Comparison of ENCODE assay signal across 12 cellular contexts in the genomic region with DNA sequence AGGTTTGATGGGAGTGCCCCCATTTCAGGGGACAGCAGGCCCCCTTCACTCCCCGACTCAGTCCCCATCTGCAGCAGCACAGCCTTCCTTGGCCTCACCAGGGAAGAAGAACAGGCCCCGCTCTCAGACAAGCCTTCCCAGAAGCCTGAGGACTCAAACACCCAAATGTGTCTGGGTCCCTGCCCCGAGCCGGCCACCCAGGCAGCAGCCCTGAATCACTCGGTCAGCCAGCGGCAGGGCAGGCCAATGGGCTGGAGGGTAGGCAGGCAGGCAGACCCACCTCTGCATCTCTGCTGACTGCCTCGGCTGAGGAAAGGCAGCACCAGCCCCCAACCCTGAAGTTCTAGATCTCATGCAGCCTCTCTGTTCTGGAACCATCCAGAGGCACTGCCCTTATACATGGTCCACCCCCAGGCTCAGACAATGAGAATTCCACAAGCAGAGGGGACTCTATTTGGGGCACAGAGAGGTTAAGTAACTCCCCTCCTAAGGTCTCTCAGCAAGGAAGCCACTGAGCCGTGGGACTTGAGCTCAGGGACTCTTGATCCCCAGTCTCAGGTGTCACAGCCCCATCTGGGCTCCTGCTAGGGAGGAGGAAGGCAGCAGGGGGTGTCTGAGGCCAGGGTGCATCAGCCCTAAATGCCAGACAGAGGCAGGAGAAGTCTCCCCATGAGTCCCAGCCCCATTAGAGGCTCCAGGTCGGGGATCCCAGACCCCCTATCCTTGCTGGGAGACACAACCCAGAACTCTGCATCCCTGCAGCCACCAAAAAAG. TPM values are rescaled to one million over a fixed set of nuclear protein-coding genes. Genes with fewer than 3 reads are reported as not detected.
A peak's percentile ranks its signal among the peaks of the same experiment; 100 is the strongest.
DNase-seq lines count a peak whose midpoint lies in the region; ATAC-seq, FAIRE-seq and TF ChIP-seq lines count a peak whose summit lies in the region.
"Had no signal": no experiment of that assay in that cellular context is flagged by ENCODE, and none has a peak within 500 bp of the region (broad histone marks: within the 10 kb centered on the region; RNA-seq: fewer than 3 reads in every experiment).

No MANE protein-coding gene starts in this region.

- H3K36me3 Mint-ChIP-seq in activated naive CD4-positive, alpha-beta T cell treated with anti-CD3 and anti-CD28 coated beads, Interleukin-2, amount 50 U/mL, for 72 hours, result peaks cover 60 to 65% of the 10 kb centered on the region in 2 donors
- H3K36me3 Mint-ChIP-seq: brain had no signal

- H3K9me3 ChIP-seq in small intestine (ENCODE audit: control insufficient read depth, low read depth) (no peaks in the 10 kb centered on the region), left ventricle myocardium inferior (replicated peaks) (no peaks in the 10 kb centered on the region)

- ATAC-seq in activated naive CD4-positive, alpha-beta T cell treated with anti-CD3 and anti-CD28 coated beads, Interleukin-2, amount 50 U/mL, for 72 hours, result no peak

- peak overlapping the region; percentile 93 to 95 for H3K27ac Mint-ChIP-seq in activated naive CD4-positive, alpha-beta T cell treated with anti-CD3 and anti-CD28 coated beads, Interleukin-2, amount 50 U/mL, for 72 hours
- H3K27ac Mint-ChIP-seq: H9 had no signal

- WGBS in small intestine, 3 donors, result 52 to 65% (median 60%) methylated on average over 9 of the region's 9 CpGs
- WGBS in lower leg skin, 2 donors, result 79 to 82% methylated on average over 8 to 9 of the region's 9 CpGs

- no peak for TF ChIP-seq POLR2A in lower leg skin (IDR thresholded peaks at IDR 0.05)

- H3K36me3 ChIP-seq in small intestine (ENCODE audit: control insufficient read depth in 2 of 2, insufficient read depth in 2 of 2, low read length in 2 of 2), result no peaks in the 10 kb centered on the region
- H3K36me3 ChIP-seq in left ventricle myocardium inferior, result no peaks in the 10 kb centered on the region

- no peaks in the 10 kb centered on the region for H3K9me3 Mint-ChIP-seq in activated naive CD4-positive, alpha-beta T cell treated with anti-CD3 and anti-CD28 coated beads, Interleukin-2, amount 50 U/mL, for 72 hours
- H3K9me3 Mint-ChIP-seq: H9 had no signal

- no peak for FAIRE-seq in small intestine (lab: Jason Lieb, UNC)

- intact Hi-C loops in left ventricle myocardium inferior (cut with micrococcal nuclease), result no loop called here
- intact Hi-C loops in lower leg skin (cut with DNase I; ENCODE audit: low total_unique reads), result no loop called here

- H3K27me3 ChIP-seq in small intestine (ENCODE audit: control insufficient read depth in 2 of 2, insufficient read depth in 2 of 2, low read length in 2 of 2) (no peaks in the 10 kb centered on the region), left ventricle myocardium inferior (ENCODE audit: low read depth) (peaks cover 99% of the 10 kb centered on the region)

- TF ChIP-seq CTCF in left ventricle myocardium inferior (IDR thresholded peaks at IDR 0.05; ENCODE audit: borderline replicate concordance) (no peak), lower leg skin (IDR thresholded peaks at IDR 0.05) (no peak)

- H3K27ac ChIP-seq in small intestine (ENCODE audit: low read depth in 1 of 2, low read length in 1 of 2) (peak overlapping the region; percentile 56 to 71), caudate nucleus (ENCODE audit: low read depth, low read length) (no peak overlapping the region), left ventricle myocardium inferior (replicated peaks) (no peak overlapping the region)

- DNase-seq in NCI-H82 (lab: John Stamatoyannopoulos, UW), result peak; percentile 22
- DNase-seq in NCI-H82 treated with DMSO at 0.1 percent for 48 hours (lab: John Stamatoyannopoulos, UW; ENCODE audit: unreplicated experiment), result no peak
- DNase-seq in NAMALWA (ENCODE audit: low spot score), result peak; percentile 27
- DNase-seq in activated naive CD4-positive, alpha-beta T cell treated with anti-CD3 and anti-CD28 coated beads, Interleukin-2, amount 50 U/mL, for 72 hours (ENCODE audit: low spot score in 2 of 2), result peak in 1 of 2 donors; percentile 43
- peak; percentile 44 for DNase-seq in small intestine
- DNase-seq in caudate nucleus (lab: John Stamatoyannopoulos, UW), result no peak
- no peak for DNase-seq in left ventricle myocardium inferior
- no peak for DNase-seq in lower leg skin (ENCODE audit: low spot score in 2 of 2)
- DNase-seq: H9, NCI-H2081 treated with DMSO at 0.1 percent for 48 hours had no signal

- H3K4me1 ChIP-seq in small intestine (ENCODE audit: control insufficient read depth in 2 of 2, insufficient read depth in 1 of 2, low read depth in 1 of 2, low read length in 1 of 2), result no peaks in the 10 kb centered on the region
- H3K4me1 ChIP-seq in left ventricle myocardium inferior, result no peaks in the 10 kb centered on the region

- peak overlapping the region in 1 of 2 donors; percentile 52 for H3K4me3 ChIP-seq in small intestine (ENCODE audit: low read depth in 1 of 2, low read length in 2 of 2)
- H3K4me3 ChIP-seq in left ventricle myocardium inferior, result no peak overlapping the region
- no peak overlapping the region for H3K4me3 ChIP-seq in lower leg skin (ENCODE audit: low read depth, poor library complexity, severe bottlenecking)

RNA-seq across cellular contexts. Expression of gene RUNX3, which starts 33.2 kb away (rescaled TPM):
- total RNA-seq in activated naive CD4-positive, alpha-beta T cell treated with anti-CD3 and anti-CD28 coated beads, Interleukin-2, amount 50 U/mL, for 72 hours, result 100 to 1,000 TPM; 119 to 136 TPM
- 1 to 10 TPM; 1.1 to 5.4 (median 2.2) TPM for polyA plus RNA-seq in small intestine
- total RNA-seq in left ventricle myocardium inferior, result 0.52 TPM
- total RNA-seq in lower leg skin, result 10 to 100 TPM in 3 of 4 donors, 1 to 10 TPM in 1; 6.1 to 24.4 (median 19.8) TPM
- total RNA-seq: A172 had no signal

Comparison
In these comparisons a context has a peak if more than half of its experiments do, and no peak if none do; other contexts are left out.
1. DNase-seq: peak in NCI-H82 (single experiment), NAMALWA (single experiment) and small intestine (single experiment); none in NCI-H82 treated with DMSO at 0.1 percent for 48 hours (single experiment), caudate nucleus (0 of 61), left ventricle myocardium inferior (single experiment) and lower leg skin (0 of 2).
2. H3K27ac ChIP-seq: peak in small intestine (2 of 2); none in caudate nucleus (single experiment) and left ventricle myocardium inferior (single experiment).
3. RNA of gene RUNX3, which starts 33.2 kb away (total RNA-seq): 119 to 136 TPM in activated naive CD4-positive, alpha-beta T cell treated with anti-CD3 and anti-CD28 coated beads, Interleukin-2, amount 50 U/mL, for 72 hours; 6.1 to 24.4 TPM in lower leg skin and 0.52 TPM in left ventricle myocardium inferior (single experiment); every median in the first group is over 4 times any median in the second.